Comparison of ENCODE assay signal across 8 cellular contexts in genomic region chr7:30136339-30136738, GRCh38. TPM values are rescaled to one million over a fixed set of nuclear protein-coding genes. Genes with fewer than 3 reads are reported as not detected.
A peak's percentile ranks its signal among the peaks of the same experiment; 100 is the strongest.
DNase-seq lines count a peak whose midpoint lies in the region; ATAC-seq and TF ChIP-seq lines count a peak whose summit lies in the region.

No MANE protein-coding gene starts in this region.

- no peaks in the 10 kb centered on the region for H3K27me3 ChIP-seq in body of pancreas
- H3K27me3 ChIP-seq in right lobe of liver: no peaks in the 10 kb centered on the region
- no peaks in the 10 kb centered on the region for H3K27me3 ChIP-seq in upper lobe of left lung

- TF ChIP-seq CTCF in body of pancreas (IDR thresholded peaks at IDR 0.05): no peak
- TF ChIP-seq CTCF in right lobe of liver (IDR thresholded peaks at IDR 0.05): no peak
- TF ChIP-seq CTCF in upper lobe of left lung (IDR thresholded peaks at IDR 0.05): no peak
- TF ChIP-seq CTCF in GM20000 (IDR thresholded peaks at IDR 0.05; ENCODE audit: extremely low read depth, missing control alignments): no peak

- no peak for TF ChIP-seq POLR2A in body of pancreas (IDR thresholded peaks at IDR 0.05)
- TF ChIP-seq POLR2A in right lobe of liver (IDR thresholded peaks at IDR 0.05): no peak
- no peak for TF ChIP-seq POLR2A in upper lobe of left lung (IDR thresholded peaks at IDR 0.05)

- H3K4me3 ChIP-seq in body of pancreas: peak overlapping the region in 1 of 2 donors; percentile 28
- H3K4me3 ChIP-seq in right lobe of liver: peak overlapping the region; percentile 66 to 89 (median 85)
- H3K4me3 ChIP-seq in upper lobe of left lung: peak overlapping the region; percentile 88 to 96 (median 93)

- ATAC-seq in body of pancreas: no peak
- no peak for ATAC-seq in right lobe of liver
- peak in 1 of 2 donors; percentile 7 for ATAC-seq in upper lobe of left lung (ENCODE audit: low FRiP score in 2 of 2)
- ATAC-seq in GM21619 (IDR thresholded peaks at IDR 0.05; ENCODE audit: unreplicated experiment): no peak

- no peaks in the 10 kb centered on the region for H3K27me3 Mint-ChIP-seq in activated naive CD4-positive, alpha-beta T cell treated with anti-CD3 and anti-CD28 coated beads for 36 hours (ENCODE audit: low read depth)

- no peak for DNase-seq in activated naive CD4-positive, alpha-beta T cell treated with anti-CD3 and anti-CD28 coated beads for 36 hours
- no peak for DNase-seq in activated naive CD4-positive, alpha-beta T cell treated with Interleukin-2 at 50 U/mL for 16 hours
- DNase-seq in body of pancreas: peak in 1 of 4 donors; percentile 24
- no peak for DNase-seq in right lobe of liver
- DNase-seq in upper lobe of left lung: peak in 1 of 2 donors; percentile 88
- DNase-seq in GM20000 (ENCODE audit: low spot score): no peak
- no peak for DNase-seq in KG1 (lab: John Stamatoyannopoulos, UW)

- H3K4me1 ChIP-seq in body of pancreas (peaks cover 8% of the 10 kb centered on the region), right lobe of liver (peaks cover 0 to 6% (median 0%) of the 10 kb centered on the region in 4 donors), upper lobe of left lung (peaks cover 29 to 53% (median 32%) of the 10 kb centered on the region in 4 donors)

- H3K27ac ChIP-seq in body of pancreas: peak overlapping the region in 3 of 4 donors; percentile 81 to 88 (median 83)
- H3K27ac ChIP-seq in right lobe of liver: peak overlapping the region in 1 of 3 donors; percentile 84
- peak overlapping the region; percentile 91 to 98 (median 96) for H3K27ac ChIP-seq in upper lobe of left lung

- intact Hi-C loops in activated naive CD4-positive, alpha-beta T cell treated with anti-CD3 and anti-CD28 coated beads for 36 hours (cut with micrococcal nuclease): loop anchor here (5.0 kb wide), 1 partner anchor 211 kb away; no protein-coding TSS in a partner anchor
- intact Hi-C loops in body of pancreas (cut with DNase I): no loop called here
- intact Hi-C loops in right lobe of liver (cut with DNase I): no loop called here

- H3K36me3 ChIP-seq in body of pancreas (replicated peaks in 1 of 2; ENCODE audit: insufficient read depth in 1 of 2, low read depth in 2 of 2): no peaks in the 10 kb centered on the region
- H3K36me3 ChIP-seq in right lobe of liver: no peaks in the 10 kb centered on the region
- H3K36me3 ChIP-seq in upper lobe of left lung: no peaks in the 10 kb centered on the region

- H3K4me3 Mint-ChIP-seq in activated naive CD4-positive, alpha-beta T cell treated with anti-CD3 and anti-CD28 coated beads for 36 hours: peak overlapping the region; percentile 87

- no peaks in the 10 kb centered on the region for H3K4me1 Mint-ChIP-seq in activated naive CD4-positive, alpha-beta T cell treated with anti-CD3 and anti-CD28 coated beads for 36 hours (ENCODE audit: low read depth)

- H3K36me3 Mint-ChIP-seq in activated naive CD4-positive, alpha-beta T cell treated with anti-CD3 and anti-CD28 coated beads for 36 hours (ENCODE audit: low read depth): no peaks in the 10 kb centered on the region

- CTCF ChIA-PET in activated naive CD4-positive, alpha-beta T cell treated with anti-CD3 and anti-CD28 coated beads for 36 hours (lab: Charles Lee): no interaction called here

- H3K9me3 ChIP-seq in body of pancreas (no peaks in the 10 kb centered on the region), right lobe of liver (no peaks in the 10 kb centered on the region), upper lobe of left lung (no peaks in the 10 kb centered on the region)

- no peaks in the 10 kb centered on the region for H3K9me3 Mint-ChIP-seq in activated naive CD4-positive, alpha-beta T cell treated with anti-CD3 and anti-CD28 coated beads for 36 hours

- no peak for TF ChIP-seq EP300 in upper lobe of left lung (IDR thresholded peaks at IDR 0.05)

- no peak overlapping the region for H3K27ac Mint-ChIP-seq in activated naive CD4-positive, alpha-beta T cell treated with anti-CD3 and anti-CD28 coated beads for 36 hours

- 31 to 60% methylated on average over 15 to 24 of the region's 24 CpGs for WGBS in body of pancreas, 2 donors
- WGBS in right lobe of liver (ENCODE audit: insufficient coverage, low coverage, low lambda C conversion rate, missing lambda C conversion rate): 31% methylated on average over 10 of the region's 24 CpGs
- WGBS in upper lobe of left lung, 2 donors: 16 to 29% methylated on average over 24 of the region's 24 CpGs

RNA-seq across cellular contexts. Expression of gene MTURN, which starts 1.6 kb away (rescaled TPM):
- total RNA-seq in activated naive CD4-positive, alpha-beta T cell treated with anti-CD3 and anti-CD28 coated beads for 36 hours: 1 to 10 TPM; 5.1 to 6.3 TPM
- total RNA-seq in body of pancreas (10 to 100 TPM; 19.8 to 34.5 TPM), right lobe of liver (1 to 10 TPM; 2.2 to 5.2 (median 2.9) TPM), upper lobe of left lung (100 to 1,000 TPM in 1 of 6 donors, 10 to 100 TPM in 5; 27.2 to 112 (median 39.6) TPM)
